8 cellular contexts compared by ENCODE assay signal in genomic region chr5:126808619-126809018, GRCh38. TPM values are rescaled to one million over a fixed set of nuclear protein-coding genes. Genes with fewer than 3 reads are reported as not detected.
DNase-seq lines count a peak whose midpoint lies in the region; ATAC-seq, FAIRE-seq and TF ChIP-seq lines count a peak whose summit lies in the region.

No MANE protein-coding gene starts in this region.

- DNase-seq in CD14-positive monocyte (ENCODE audit: low spot score) (no peak), LoVo (ENCODE audit: low spot score) (peak; percentile 44), bronchial epithelial cell (ENCODE audit: low read depth) (peak; percentile 24), mesothelial cell of epicardium (ENCODE audit: low spot score in 2 of 2, unreplicated experiment in 2 of 2) (no peak), NCI-H2081 treated with DMSO at 0.1 percent for 48 hours (lab: John Stamatoyannopoulos, UW) (no peak), activated T-cell treated with anti-CD3 and anti-CD28 coated beads for 4 hours (no peak), OCI-M2 (lab: John Stamatoyannopoulos, UW; ENCODE audit: unreplicated experiment) (no peak)

- H3K4me3 ChIP-seq in bronchial epithelial cell (ENCODE audit: low read depth, low read length): no peak overlapping the region

- peaks cover 33 to 51% of the 10 kb centered on the region in 2 donors for H3K36me3 Mint-ChIP-seq in CD14-positive monocyte
- H3K36me3 Mint-ChIP-seq in mesothelial cell of epicardium: peaks cover 19% of the 10 kb centered on the region

- H3K4me3 Mint-ChIP-seq in CD14-positive monocyte (peak overlapping the region; percentile 58 to 75), mesothelial cell of epicardium (no peak overlapping the region)

- intact Hi-C loops in CD14-positive monocyte (cut with micrococcal nuclease): no loop called here

- H3K27me3 Mint-ChIP-seq in CD14-positive monocyte (ENCODE audit: low read depth in 3 of 3) (peaks cover 0 to 1% (median 0%) of the 10 kb centered on the region in 3 donors), mesothelial cell of epicardium (ENCODE audit: low read depth) (no peaks in the 10 kb centered on the region)

- peak overlapping the region; percentile 84 to 99 (median 97) for H3K27ac Mint-ChIP-seq in CD14-positive monocyte
- H3K27ac Mint-ChIP-seq in mesothelial cell of epicardium: no peak overlapping the region

- no peak for FAIRE-seq in bronchial epithelial cell (lab: Jason Lieb, UNC)

- TF ChIP-seq CTCF in CD14-positive monocyte (IDR thresholded peaks at IDR 0.05) (peak; percentile 84), bronchial epithelial cell (IDR thresholded peaks at IDR 0.05; ENCODE audit: insufficient read depth, low read length, severe bottlenecking) (peak; percentile 38), mesothelial cell of epicardium (IDR thresholded peaks at IDR 0.05; ENCODE audit: unreplicated experiment) (peak; percentile 76)

- no peaks in the 10 kb centered on the region for H3K27me3 ChIP-seq in bronchial epithelial cell (ENCODE audit: control insufficient read depth, insufficient read depth, low read length)

- H3K4me1 Mint-ChIP-seq in CD14-positive monocyte (peaks cover 73% of the 10 kb centered on the region), mesothelial cell of epicardium (peaks cover 10% of the 10 kb centered on the region)

- peak; percentile 54 for ATAC-seq in GM18508 (IDR thresholded peaks at IDR 0.05; ENCODE audit: insufficient read depth, unreplicated experiment)

- H3K36me3 ChIP-seq in bronchial epithelial cell (ENCODE audit: control insufficient read depth, insufficient read depth, low read length): no peaks in the 10 kb centered on the region

- H3K9me3 Mint-ChIP-seq in CD14-positive monocyte (no peaks in the 10 kb centered on the region), mesothelial cell of epicardium (no peaks in the 10 kb centered on the region)

RNA-seq across cellular contexts. Expression of gene LMNB1, which starts 31.7 kb away (rescaled TPM):
- 10 to 100 TPM; 18.0 to 33.0 TPM for polyA plus RNA-seq in CD14-positive monocyte
- 2.6 and 3.9 TPM in 2 replicates for total RNA-seq in bronchial epithelial cell
- total RNA-seq in mesothelial cell of epicardium: 79.9 to 85.2 TPM (median 84.4 TPM) in 3 replicates

Comparison
In these comparisons a context has a peak if more than half of its experiments do, and no peak if none do; other contexts are left out.
1. DNase-seq: peak in LoVo (single experiment) and bronchial epithelial cell (single experiment); none in CD14-positive monocyte (single experiment), mesothelial cell of epicardium (0 of 2), NCI-H2081 treated with DMSO at 0.1 percent for 48 hours (single experiment), activated T-cell treated with anti-CD3 and anti-CD28 coated beads for 4 hours (single experiment) and OCI-M2 (single experiment).
2. RNA of gene LMNB1, which starts 31.7 kb away (total RNA-seq): 79.9 to 85.2 TPM in mesothelial cell of epicardium; 2.6 to 3.9 TPM in bronchial epithelial cell; every median in the first group is over 10 times any median in the second.
3. Peak in every context shown above with its lines, with median percentiles within 50 percentile points of each other: CTCF ChIP-seq.